In genomic region chr4:151409470-151410313, GRCh38 we compare ENCODE assay signal across 1 cellular context.
TF ChIP-seq lines count a peak whose summit lies in the region.

No MANE protein-coding gene starts in this region.

TF ChIP-seq in HEK293, 187 proteins besides CTCF, POLR2A, EP300 and RAD21 (continued from another document and continues in another):
- TF ChIP-seq ZNF776 (tag by site-specific recombination; IDR thresholded peaks at IDR 0.05; ENCODE audit: borderline replicate concordance): no peak
- TF ChIP-seq HOXA7 (CRISPR knock-in tag; IDR thresholded peaks at IDR 0.05; ENCODE audit: borderline replicate concordance): no peak
- no peak for TF ChIP-seq ZFP37 (tag by site-specific recombination; IDR thresholded peaks at IDR 0.05)
- TF ChIP-seq ZNF292 (tag by site-specific recombination; IDR thresholded peaks at IDR 0.05; ENCODE audit: borderline replicate concordance, low read depth): no peak
- no peak for TF ChIP-seq ZNF544 (tag by site-specific recombination; IDR thresholded peaks at IDR 0.05)
- TF ChIP-seq KLF7 (tag by site-specific recombination; IDR thresholded peaks at IDR 0.05; ENCODE audit: borderline replicate concordance): 0 out of 2 replicates have a peak, but pooled peaks have one; percentile 12
- no peak for TF ChIP-seq ZNF777 (tag by site-specific recombination; IDR thresholded peaks at IDR 0.05; ENCODE audit: borderline replicate concordance)
- TF ChIP-seq PRDM4 (tag by site-specific recombination; IDR thresholded peaks at IDR 0.05): no peak
- no peak for TF ChIP-seq SCRT1 (tag by site-specific recombination; IDR thresholded peaks at IDR 0.05; ENCODE audit: borderline replicate concordance)
- no peak for TF ChIP-seq YY1 (tag by site-specific recombination; IDR thresholded peaks at IDR 0.05)
- TF ChIP-seq ZNF677 (tag by site-specific recombination; IDR thresholded peaks at IDR 0.05): no peak
- TF ChIP-seq MEIS1 (CRISPR knock-in tag; IDR thresholded peaks at IDR 0.05; ENCODE audit: borderline replicate concordance): no peak
- TF ChIP-seq TSHZ1 (tag by site-specific recombination; IDR thresholded peaks at IDR 0.05; ENCODE audit: borderline replicate concordance): no peak
- no peak for TF ChIP-seq ZNF580 (tag by site-specific recombination; IDR thresholded peaks at IDR 0.05)
- TF ChIP-seq ZNF560 (tag by site-specific recombination; IDR thresholded peaks at IDR 0.05; ENCODE audit: borderline replicate concordance): no peak
- no peak for TF ChIP-seq ZNF302 (tag by site-specific recombination; IDR thresholded peaks at IDR 0.05; ENCODE audit: low read depth)
- TF ChIP-seq ZNF623 (tag by site-specific recombination; IDR thresholded peaks at IDR 0.05): no peak
- 0 out of 2 replicates have a peak, but pooled peaks have one; percentile 39 for TF ChIP-seq IKZF3 (tag by site-specific recombination; IDR thresholded peaks at IDR 0.05)
- TF ChIP-seq ZNF366 (tag by site-specific recombination; conservative IDR thresholded peaks at IDR 0.05): no peak
- no peak for TF ChIP-seq ZNF138 (tag by site-specific recombination; IDR thresholded peaks at IDR 0.05; ENCODE audit: borderline replicate concordance)
- TF ChIP-seq ZNF596 (tag by site-specific recombination; IDR thresholded peaks at IDR 0.05): no peak
- TF ChIP-seq ZNF169 (tag by site-specific recombination; IDR thresholded peaks at IDR 0.05): no peak
- TF ChIP-seq ZNF341 (tag by site-specific recombination; IDR thresholded peaks at IDR 0.05; ENCODE audit: low read depth): no peak
- TF ChIP-seq REST (tag by site-specific recombination; IDR thresholded peaks at IDR 0.05): no peak
- TF ChIP-seq ZNF112 (tag by site-specific recombination; IDR thresholded peaks at IDR 0.05): no peak
- TF ChIP-seq ZNF148 (tag by site-specific recombination; IDR thresholded peaks at IDR 0.05; ENCODE audit: borderline replicate concordance): no peak
- no peak for TF ChIP-seq ZSCAN18 (tag by site-specific recombination; IDR thresholded peaks at IDR 0.05)
- TF ChIP-seq EGR2 (tag by site-specific recombination; IDR thresholded peaks at IDR 0.05; ENCODE audit: low read depth): no peak
- no peak for TF ChIP-seq HIC1 (tag by site-specific recombination; IDR thresholded peaks at IDR 0.05)
- no peak for TF ChIP-seq ZNF529 (tag by site-specific recombination; IDR thresholded peaks at IDR 0.05; ENCODE audit: insufficient replicate concordance)
- TF ChIP-seq OVOL3 (tag by site-specific recombination; IDR thresholded peaks at IDR 0.05): no peak
- no peak for TF ChIP-seq KLF8 (tag by site-specific recombination; IDR thresholded peaks at IDR 0.05)
- peak; percentile 96 for TF ChIP-seq ZNF223 (tag by site-specific recombination; IDR thresholded peaks at IDR 0.05)
- TF ChIP-seq ZNF658 (tag by site-specific recombination; IDR thresholded peaks at IDR 0.05): no peak
- TF ChIP-seq ZNF513 (tag by site-specific recombination; IDR thresholded peaks at IDR 0.05): no peak
- TF ChIP-seq MZF1 (tag by site-specific recombination; IDR thresholded peaks at IDR 0.05; ENCODE audit: borderline replicate concordance): no peak
- TF ChIP-seq ZNF114 (tag by site-specific recombination; IDR thresholded peaks at IDR 0.05): no peak
- no peak for TF ChIP-seq ZNF707 (tag by site-specific recombination; IDR thresholded peaks at IDR 0.05)
- TF ChIP-seq BCL11B (tag by site-specific recombination; IDR thresholded peaks at IDR 0.05; ENCODE audit: low read depth): no peak
- no peak for TF ChIP-seq ZNF398 (tag by site-specific recombination; IDR thresholded peaks at IDR 0.05)
- 0 out of 2 replicates have a peak, but pooled peaks have one; percentile 68 for TF ChIP-seq ZNF24 (tag by site-specific recombination; IDR thresholded peaks at IDR 0.05)
- TF ChIP-seq PRDM1 (tag by site-specific recombination; IDR thresholded peaks at IDR 0.05): no peak
- TF ChIP-seq RBAK (tag by site-specific recombination; IDR thresholded peaks at IDR 0.05): no peak
- TF ChIP-seq SP3 (tag by site-specific recombination; IDR thresholded peaks at IDR 0.05): 0 out of 2 replicates have a peak, but pooled peaks have one; percentile 11
- no peak for TF ChIP-seq ZFP41 (tag by site-specific recombination; IDR thresholded peaks at IDR 0.05; ENCODE audit: borderline replicate concordance)
